29 cellular contexts compared by ENCODE assay signal in the genomic region with DNA sequence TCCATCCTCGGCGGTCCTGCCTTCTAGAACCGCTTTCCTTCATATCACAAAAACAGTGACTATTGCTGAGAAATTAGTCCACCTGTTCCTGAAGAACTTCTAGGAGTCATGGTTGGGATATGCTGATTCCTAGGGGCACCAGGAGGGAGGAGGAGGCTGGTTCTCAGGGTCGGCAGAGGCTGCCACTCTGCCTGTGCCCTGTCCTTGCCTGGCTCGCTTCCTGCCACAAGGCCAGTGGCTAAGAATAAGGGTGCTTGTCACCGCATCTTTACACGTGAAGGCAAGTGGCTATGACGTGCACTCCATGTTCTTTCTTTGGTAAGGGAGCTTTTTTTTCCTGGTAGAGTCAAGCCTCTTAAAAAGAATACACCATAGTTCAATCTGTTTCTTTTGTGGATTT.
"Had no signal": no experiment of that assay in that cellular context is flagged by ENCODE, and none has a peak within 500 bp of the region (broad histone marks: within the 10 kb centered on the region; RNA-seq: fewer than 3 reads in every experiment).

No MANE protein-coding gene starts in this region.

- H3K27me3 Mint-ChIP-seq: activated CD4-positive, alpha-beta T cell treated with anti-CD3 and anti-CD28 coated beads, Interleukin-2, amount 10 ng/mL, durations not matched to agents 7 days and 5 days; activated naive CD8-positive, alpha-beta T cell treated with anti-CD3 and anti-CD28 coated beads, Interleukin-2, amount 10 ng/mL, durations not matched to agents 7 days and 5 days; activated T-cell treated with anti-CD3 and anti-CD28 coated beads, Interleukin-2, amount 50 U/mL, for 24 hours had no signal

- H3K27me3 ChIP-seq: body of pancreas, breast epithelium, MG63, SJSA1 had no signal

- H3K9me3 ChIP-seq: body of pancreas, breast epithelium, MG63, SJSA1, SK-N-SH had no signal

- H3K4me1 ChIP-seq: body of pancreas, breast epithelium, SJSA1 had no signal

- H3K9ac ChIP-seq: SK-N-SH had no signal

- H3K4me2 ChIP-seq: SK-N-SH had no signal

- H3K4me3 Mint-ChIP-seq: activated CD4-positive, alpha-beta T cell treated with anti-CD3 and anti-CD28 coated beads, Interleukin-2, amount 10 ng/mL, durations not matched to agents 7 days and 5 days; activated CD8-positive, alpha-beta T cell treated with anti-CD3 and anti-CD28 coated beads, Interleukin-2, amount 10 ng/mL, durations not matched to agents 7 days and 5 days; activated naive CD4-positive, alpha-beta T cell treated with anti-CD3 and anti-CD28 coated beads, Interleukin-2, amount 50 U/mL, for 24 hours; activated naive CD8-positive, alpha-beta T cell treated with anti-CD3 and anti-CD28 coated beads, Interleukin-2, amount 10 ng/mL, durations not matched to agents 7 days and 5 days; activated T-cell treated with anti-CD3 and anti-CD28 coated beads, Interleukin-2, amount 50 U/mL, for 24 hours; T-helper 1 cell treated with Interleukin-12 subunit alpha and Interleukin-12 subunit beta and Interleukin-4 antibody, amounts not matched to agents 30 μg/mL and 1 μg/mL, for 36 hours; T-helper 2 cell treated with Interferon-gamma antibody and Interleukin-4, amounts not matched to agents 5 μg/mL and 100 μg/mL, for 36 hours had no signal

- H3K27ac Mint-ChIP-seq: activated CD8-positive, alpha-beta T cell treated with anti-CD3 and anti-CD28 coated beads, Interleukin-2, amount 10 ng/mL, durations not matched to agents 7 days and 5 days; activated naive CD4-positive, alpha-beta T cell treated with anti-CD3 and anti-CD28 coated beads, Interleukin-2, amount 50 U/mL, for 24 hours; activated naive CD8-positive, alpha-beta T cell treated with anti-CD3 and anti-CD28 coated beads, Interleukin-2, amount 10 ng/mL, durations not matched to agents 7 days and 5 days; activated T-cell treated with anti-CD3 and anti-CD28 coated beads, Interleukin-2, amount 50 U/mL, for 24 hours; activated T-helper 2 cell treated with anti-CD3 and anti-CD28 coated beads, Interferon-gamma antibody, Interleukin-2, Interleukin-4, amounts not matched to agents 10 μg/mL and 5 μg/mL and 100 μg/mL, durations not matched to agents 14 hours and 24 hours and 36 hours; T-helper 1 cell treated with Interleukin-12 subunit alpha and Interleukin-12 subunit beta and Interleukin-4 antibody, amounts not matched to agents 30 μg/mL and 1 μg/mL, for 36 hours; T-helper 2 cell treated with Interferon-gamma antibody and Interleukin-4, amounts not matched to agents 5 μg/mL and 100 μg/mL, for 36 hours had no signal

- H3K36me3 ChIP-seq: breast epithelium, MG63, SJSA1 had no signal

- H3K27ac ChIP-seq: body of pancreas, breast epithelium, SJSA1 had no signal

- ATAC-seq: activated CD8-positive, alpha-beta T cell treated with anti-CD3 and anti-CD28 coated beads, Interleukin-2, amount 10 ng/mL, durations not matched to agents 7 days and 5 days; body of pancreas; Panc1 had no signal

- H3K9me3 Mint-ChIP-seq: activated CD4-positive, alpha-beta T cell treated with anti-CD3 and anti-CD28 coated beads, Interleukin-2, amount 10 ng/mL, durations not matched to agents 7 days and 5 days; activated naive CD4-positive, alpha-beta T cell treated with anti-CD3 and anti-CD28 coated beads, Interleukin-2, amount 50 U/mL, for 24 hours; activated T-cell treated with anti-CD3 and anti-CD28 coated beads, Interleukin-2, amount 50 U/mL, for 24 hours; activated T-helper 2 cell treated with anti-CD3 and anti-CD28 coated beads, Interferon-gamma antibody, Interleukin-2, Interleukin-4, amounts not matched to agents 10 μg/mL and 5 μg/mL and 100 μg/mL, durations not matched to agents 14 hours and 24 hours and 36 hours; T-helper 1 cell treated with Interleukin-12 subunit alpha and Interleukin-12 subunit beta and Interleukin-4 antibody, amounts not matched to agents 30 μg/mL and 1 μg/mL, for 36 hours; T-helper 2 cell treated with Interferon-gamma antibody and Interleukin-4, amounts not matched to agents 5 μg/mL and 100 μg/mL, for 36 hours had no signal

- DNase-seq: activated CD4-positive, alpha-beta T cell treated with anti-CD3 and anti-CD28 coated beads, Interleukin-2, amount 10 ng/mL, durations not matched to agents 7 days and 5 days; activated CD4-positive, alpha-beta T cell treated with anti-CD3 and anti-CD28 coated beads, Interleukin-2, amount 50 U/mL, for 48 hours; activated CD8-positive, alpha-beta T cell treated with anti-CD3 and anti-CD28 coated beads, Interleukin-2, amount 10 ng/mL, durations not matched to agents 7 days and 5 days; activated gamma-delta T cell; activated naive CD4-positive, alpha-beta T cell treated with Interleukin-2 at 50 U/mL for 16 hours; activated naive CD8-positive, alpha-beta T cell treated with anti-CD3 and anti-CD28 coated beads, Interleukin-2, amount 10 ng/mL, durations not matched to agents 7 days and 5 days; activated T-cell treated with anti-CD3 and anti-CD28 coated beads, Interleukin-2, amount 50 U/mL, for 24 hours; amygdala; body of pancreas; Kasumi-1; KG1; MG63; NCI-H1048; NCI-H1105 treated with DMSO at 0.1 percent for 48 hours; NCI-H1436; NCI-H1694; NCI-H1930; NCI-H2081 treated with DMSO at 0.1 percent for 48 hours; NCI-H345; NCI-H524 treated with DMSO at 0.1 percent for 48 hours; SHP77; SK-N-SH had no signal

- H3K36me3 Mint-ChIP-seq: activated naive CD4-positive, alpha-beta T cell treated with anti-CD3 and anti-CD28 coated beads, Interleukin-2, amount 50 U/mL, for 24 hours had no signal

- H3K4me1 Mint-ChIP-seq: activated naive CD4-positive, alpha-beta T cell treated with anti-CD3 and anti-CD28 coated beads, Interleukin-2, amount 50 U/mL, for 24 hours had no signal

- H3K4me3 ChIP-seq: body of pancreas, breast epithelium, MG63, SJSA1 had no signal
